Comparison of ENCODE assay signal across 16 cellular contexts in genomic region chr19:35484637-35485036, GRCh38. TPM values are rescaled to one million over a fixed set of nuclear protein-coding genes. Genes with fewer than 3 reads are reported as not detected.
A peak's percentile ranks its signal among the peaks of the same experiment; 100 is the strongest.
DNase-seq lines count a peak whose midpoint lies in the region; ATAC-seq and TF ChIP-seq lines count a peak whose summit lies in the region.
"Had no signal": no experiment of that assay in that cellular context is flagged by ENCODE, and none has a peak within 500 bp of the region (broad histone marks: within the 10 kb centered on the region; RNA-seq: fewer than 3 reads in every experiment).

No MANE protein-coding gene starts in this region.

- no peaks in the 10 kb centered on the region for H3K27me3 ChIP-seq in GM06990 (replicated peaks; ENCODE audit: control insufficient read depth, insufficient read depth, low read length)

- H3K36me3 ChIP-seq in GM06990 (ENCODE audit: control insufficient read depth, insufficient read depth, low read length), result no peaks in the 10 kb centered on the region

- ATAC-seq in GM18517 (IDR thresholded peaks at IDR 0.05; ENCODE audit: unreplicated experiment) (peak; percentile 69), GM21619 (IDR thresholded peaks at IDR 0.05; ENCODE audit: unreplicated experiment) (peak; percentile 89), HG03565 (IDR thresholded peaks at IDR 0.05; ENCODE audit: unreplicated experiment) (peak; percentile 63), left colon (no peak)

- DNase-seq in GM06990 (ENCODE audit: extremely low read depth, insufficient read length), result peak; percentile 69
- no peak for DNase-seq in left colon
- DNase-seq in NCI-H345 (lab: John Stamatoyannopoulos, UW), result no peak
- no peak for DNase-seq in NCI-H748 treated with DMSO at 0.1 percent for 48 hours (lab: John Stamatoyannopoulos, UW)
- DNase-seq in NCI-H524 treated with DMSO at 0.1 percent for 48 hours (lab: John Stamatoyannopoulos, UW), result no peak
- DNase-seq: activated CD4-positive, CD25-positive, alpha-beta regulatory T cell treated with anti-CD3 and anti-CD28 coated beads, Interleukin-2, amount 50 U/mL, for 72 hours; GM23248; MV-4-11; NCI-H774; nephron progenitor cell; SIG-M5 had no signal

- no peak overlapping the region for H3K4me3 ChIP-seq in GM06990 (replicated peaks; ENCODE audit: low read depth, low read length)
- H3K4me3 ChIP-seq: coronary artery, GM23248, skin epidermis had no signal

- TF ChIP-seq CTCF in GM06990 (IDR thresholded peaks at IDR 0.05; ENCODE audit: insufficient read depth, low read length, poor library complexity, severe bottlenecking), result no peak

- intact Hi-C loops in left colon (cut with DNase I, micrococcal nuclease), result no loop called here

RNA-seq across cellular contexts. Expression of gene KRTDAP, which starts 5.6 kb away (rescaled TPM):
- total RNA-seq in left colon, result not detected
- total RNA-seq: GM23248 had no signal

RNA-seq across cellular contexts. Expression of gene DMKN, which starts 28.8 kb away (rescaled TPM):
- total RNA-seq in left colon, result 10 to 100 TPM in 1 of 2 donors, 1 to 10 TPM in 1; 8.8 to 13.8 TPM

RNA-seq across cellular contexts. Expression of gene FFAR2, which starts 36.6 kb away (rescaled TPM):
- total RNA-seq in left colon, result 1 to 10 TPM; 1.2 to 1.8 TPM
- total RNA-seq: GM23248 had no signal

RNA-seq across cellular contexts. Expression of gene SBSN, which starts 43.5 kb away (rescaled TPM):
- not detected for total RNA-seq in left colon

RNA-seq across cellular contexts. Expression of gene GAPDHS, which starts 48.6 kb away (rescaled TPM):
- total RNA-seq in left colon, result not detected
- total RNA-seq: GM23248 had no signal
